38 cellular contexts compared by ENCODE assay signal in the genomic region with DNA sequence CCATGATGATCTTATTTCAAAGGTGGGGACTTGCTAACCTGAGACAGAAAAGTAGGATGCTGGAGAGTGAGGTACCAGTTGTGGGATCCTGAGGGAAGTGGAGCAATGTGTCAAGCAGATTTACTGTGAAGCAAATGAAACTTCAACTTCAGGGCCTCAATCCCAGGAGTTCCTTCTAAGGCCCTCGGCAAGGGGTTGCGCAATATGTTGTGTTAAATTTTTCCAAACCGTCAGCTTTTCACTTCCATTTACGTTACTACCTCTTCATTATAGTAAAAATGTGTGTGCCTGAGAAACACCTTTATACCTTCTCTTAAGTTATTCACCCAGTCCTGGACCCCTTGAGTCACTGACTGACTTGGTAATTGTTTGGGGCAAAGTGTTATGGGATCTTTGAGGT. TPM values are rescaled to one million over a fixed set of nuclear protein-coding genes. Genes with fewer than 3 reads are reported as not detected.
"Had no signal": no experiment of that assay in that cellular context is flagged by ENCODE, and none has a peak within 500 bp of the region (broad histone marks: within the 10 kb centered on the region; RNA-seq: fewer than 3 reads in every experiment).

No MANE protein-coding gene starts in this region.

- H3K9ac ChIP-seq: SK-N-SH had no signal

- H3K27me3 ChIP-seq: Peyer's patch, SJSA1 had no signal

- H3K4me2 ChIP-seq: SK-N-SH had no signal

- H3K9me3 ChIP-seq: Peyer's patch, SJSA1, SK-N-SH had no signal

- H3K27ac ChIP-seq: Peyer's patch, SJSA1 had no signal

- H3K4me3 ChIP-seq: Peyer's patch, SJSA1 had no signal

- H3K4me1 ChIP-seq: Peyer's patch, SJSA1 had no signal

- ATAC-seq: activated naive CD8-positive, alpha-beta T cell treated with anti-CD3 and anti-CD28 coated beads, Interleukin-2, amount 50 U/mL, for 24 hours; activated T-cell treated with anti-CD3 and anti-CD28 coated beads, Interleukin-2, amount 50 U/mL, for 4 hours; PC-3; WTC11 had no signal

- DNase-seq: activated CD4-positive, alpha-beta memory T cell treated with anti-CD3 and anti-CD28 coated beads for 36 hours; activated CD4-positive, alpha-beta T cell treated with anti-CD3 and anti-CD28 coated beads for 4 hours; activated CD4-positive, alpha-beta T cell treated with anti-CD3 and anti-CD28 coated beads, Interleukin-2, amount 50 U/mL, for 1 hour; activated CD4-positive, CD25-positive, alpha-beta regulatory T cell treated with anti-CD3 and anti-CD28 coated beads, Interleukin-2, amount 50 U/mL, for 72 hours; activated CD8-positive, alpha-beta memory T cell treated with anti-CD3 and anti-CD28 coated beads, Interleukin-2, amount 50 U/mL, for 4 hours; activated effector memory CD4-positive, alpha-beta T cell treated with Interleukin-2 at 50 U/mL for 16 hours; activated naive CD4-positive, alpha-beta T cell treated with anti-CD3 and anti-CD28 coated beads, Interleukin-2, amount 10 ng/mL, durations not matched to agents 7 days and 5 days; activated naive CD8-positive, alpha-beta T cell treated with anti-CD3 and anti-CD28 coated beads, Interleukin-2, amount 50 U/mL, for 24 hours; activated T-cell treated with anti-CD3 and anti-CD28 coated beads for 4 hours; activated T-cell treated with anti-CD3 and anti-CD28 coated beads, Interleukin-2, amount 50 U/mL, for 4 hours; anterior cingulate cortex; caudate nucleus; cerebellar nuclear complex; cortex of kidney; MM.1S; NCI-H1092 treated with DMSO at 0.1 percent for 48 hours; NCI-H1417; NCI-H146; NCI-H187; NCI-H2029 treated with DMSO at 0.1 percent for 48 hours; NCI-H2107; NCI-H2171; NCI-H510A; NCI-H526; NCI-H748 treated with DMSO at 0.1 percent for 48 hours; NK-92 treated with Interleukin-12 subunit alpha and Interleukin-12 subunit beta, amount 100 ng/mL, for 24 hours; PC-3; Peyer's patch; RPMI8226; SHP77 treated with DMSO at 0.1 percent for 48 hours; SK-N-SH; SW 1271; T-helper 1 cell had no signal

- H3K36me3 ChIP-seq: Peyer's patch, SJSA1 had no signal

- FAIRE-seq: bronchial epithelial cell had no signal

RNA-seq across cellular contexts. Expression of a gene that starts 42.5 kb away (rescaled TPM):
- total RNA-seq: activated CD4-positive, alpha-beta memory T cell treated with anti-CD3 and anti-CD28 coated beads for 36 hours; activated T-cell treated with anti-CD3 and anti-CD28 coated beads, Interleukin-2, amount 50 U/mL, for 4 hours; bronchial epithelial cell; LHCN-M2; PC-3; SJSA1; T-helper 2 cell treated with Interferon-gamma antibody and Interleukin-4, amounts not matched to agents 100 ng/mL and 5 ng/mL, for 36 hours had no signal
